ENCODE assay signal across 25 cellular contexts in genomic region chr6:36890264-36890663, GRCh38. TPM values are rescaled to one million over a fixed set of nuclear protein-coding genes. Genes with fewer than 3 reads are reported as not detected.
"Had no signal": no experiment of that assay in that cellular context is flagged by ENCODE, and none has a peak within 500 bp of the region (broad histone marks: within the 10 kb centered on the region; RNA-seq: fewer than 3 reads in every experiment).

No MANE protein-coding gene starts in this region.

- H3K9me3 Mint-ChIP-seq: activated B cell treated with CpG ODN at 0.5 μM for 24 hours; activated CD4-positive, alpha-beta memory T cell treated with anti-CD3 and anti-CD28 coated beads, Interleukin-2, amount 10 ng/mL, durations not matched to agents 7 days and 5 days; activated CD4-positive, alpha-beta T cell treated with anti-CD3 and anti-CD28 coated beads, Interleukin-2, amount 10 ng/mL, durations not matched to agents 7 days and 5 days; activated naive CD8-positive, alpha-beta T cell treated with anti-CD3 and anti-CD28 coated beads, Interleukin-2, amount 50 U/mL, for 24 hours; central memory CD8-positive, alpha-beta T cell had no signal

- H3K27ac ChIP-seq: ascending aorta, body of pancreas had no signal

- H3K27me3 Mint-ChIP-seq: activated B cell treated with CpG ODN at 0.5 μM for 24 hours; activated CD4-positive, alpha-beta memory T cell treated with anti-CD3 and anti-CD28 coated beads, Interleukin-2, amount 10 ng/mL, durations not matched to agents 7 days and 5 days; activated CD4-positive, alpha-beta T cell treated with anti-CD3 and anti-CD28 coated beads, Interleukin-2, amount 10 ng/mL, durations not matched to agents 7 days and 5 days; activated naive CD8-positive, alpha-beta T cell treated with anti-CD3 and anti-CD28 coated beads, Interleukin-2, amount 50 U/mL, for 24 hours; central memory CD8-positive, alpha-beta T cell; T-helper 17 cell had no signal

- DNase-seq: activated B cell treated with CpG ODN at 0.5 μM for 24 hours; activated CD4-positive, alpha-beta memory T cell treated with anti-CD3 and anti-CD28 coated beads, Interleukin-2, amount 10 ng/mL, durations not matched to agents 7 days and 5 days; activated CD4-positive, alpha-beta T cell treated with anti-CD3 and anti-CD28 coated beads for 1 hour; activated CD4-positive, alpha-beta T cell treated with anti-CD3 and anti-CD28 coated beads, Interleukin-2, amount 10 ng/mL, durations not matched to agents 7 days and 5 days; activated naive CD4-positive, alpha-beta T cell treated with anti-CD3 and anti-CD28 coated beads, Interleukin-2, amount 50 U/mL, for 16 hours; activated naive CD8-positive, alpha-beta T cell treated with anti-CD3 and anti-CD28 coated beads, Interleukin-2, amount 50 U/mL, for 24 hours; activated T-cell treated with anti-CD3 and anti-CD28 coated beads for 4 hours; amniotic stem cell; body of pancreas; Kasumi-1; NCI-H1048; NCI-H1417; NCI-H1694; NCI-H2029; NCI-H2107; NCI-H345; NCI-H510A; NCI-H526 treated with DMSO at 0.1 percent for 48 hours; NCI-H82; SIG-M5; T-helper 17 cell; T-helper 9 cell had no signal

- H3K4me3 ChIP-seq: ascending aorta, body of pancreas had no signal

- H3K9me3 ChIP-seq: ascending aorta, body of pancreas had no signal

- H3K27ac Mint-ChIP-seq: activated B cell treated with CpG ODN at 0.5 μM for 24 hours; activated CD4-positive, alpha-beta memory T cell treated with anti-CD3 and anti-CD28 coated beads, Interleukin-2, amount 10 ng/mL, durations not matched to agents 7 days and 5 days; activated CD4-positive, alpha-beta T cell treated with anti-CD3 and anti-CD28 coated beads, Interleukin-2, amount 10 ng/mL, durations not matched to agents 7 days and 5 days; activated naive CD8-positive, alpha-beta T cell treated with anti-CD3 and anti-CD28 coated beads, Interleukin-2, amount 50 U/mL, for 24 hours had no signal

- ATAC-seq: activated naive CD8-positive, alpha-beta T cell treated with anti-CD3 and anti-CD28 coated beads, Interleukin-2, amount 50 U/mL, for 24 hours; body of pancreas; T-helper 17 cell had no signal

- H3K4me3 Mint-ChIP-seq: activated B cell treated with CpG ODN at 0.5 μM for 24 hours; activated CD4-positive, alpha-beta memory T cell treated with anti-CD3 and anti-CD28 coated beads, Interleukin-2, amount 10 ng/mL, durations not matched to agents 7 days and 5 days; activated CD4-positive, alpha-beta T cell treated with anti-CD3 and anti-CD28 coated beads, Interleukin-2, amount 10 ng/mL, durations not matched to agents 7 days and 5 days; activated naive CD8-positive, alpha-beta T cell treated with anti-CD3 and anti-CD28 coated beads, Interleukin-2, amount 50 U/mL, for 24 hours; central memory CD8-positive, alpha-beta T cell; T-helper 17 cell had no signal

- H3K27me3 ChIP-seq: ascending aorta, body of pancreas had no signal

RNA-seq across cellular contexts. Expression of gene CPNE5, which starts 51.0 kb away (rescaled TPM):
- total RNA-seq: RPMI7951 had no signal
